In genomic region chr4:118772149-118773081, GRCh38 we compare ENCODE assay signal across 8 cellular contexts.
DNase-seq lines count a peak whose midpoint lies in the region; ATAC-seq, FAIRE-seq and TF ChIP-seq lines count a peak whose summit lies in the region.

No MANE protein-coding gene starts in this region.

- H3K27ac ChIP-seq in brain microvascular endothelial cell (no peak overlapping the region), keratinocyte (ENCODE audit: control insufficient read depth, insufficient read depth, low read length) (no peak overlapping the region), stomach smooth muscle (ENCODE audit: low read length) (peak overlapping the region; percentile 76)

- H3K9me1 ChIP-seq in keratinocyte (ENCODE audit: control insufficient read depth, extremely low read depth, insufficient read depth, low read length): no peaks in the 10 kb centered on the region

- H3K4me3 Mint-ChIP-seq in activated naive CD8-positive, alpha-beta T cell treated with anti-CD3 and anti-CD28 coated beads, Interleukin-2, amount 10 ng/mL, durations not matched to agents 7 days and 5 days: no peak overlapping the region
- H3K4me3 Mint-ChIP-seq in activated naive CD8-positive, alpha-beta T cell treated with anti-CD3 and anti-CD28 coated beads for 36 hours: no peak overlapping the region

- no peaks in the 10 kb centered on the region for H3K4me1 Mint-ChIP-seq in activated naive CD8-positive, alpha-beta T cell treated with anti-CD3 and anti-CD28 coated beads, Interleukin-2, amount 10 ng/mL, durations not matched to agents 7 days and 5 days
- H3K4me1 Mint-ChIP-seq in activated naive CD8-positive, alpha-beta T cell treated with anti-CD3 and anti-CD28 coated beads for 36 hours: no peaks in the 10 kb centered on the region

- dilution Hi-C loops in keratinocyte (cut with MboI; ENCODE audit: extremely low pct_ligation_motif_present, low sequenced_read_pairs): no loop called here

- intact Hi-C loops in posterior cingulate gyrus (cut with DNase I): loop anchor here (2.0 kb wide), 2 partner anchors 118 to 196 kb away; no protein-coding TSS in a partner anchor

- no peaks in the 10 kb centered on the region for H3K9me3 Mint-ChIP-seq in activated naive CD8-positive, alpha-beta T cell treated with anti-CD3 and anti-CD28 coated beads, Interleukin-2, amount 10 ng/mL, durations not matched to agents 7 days and 5 days
- no peaks in the 10 kb centered on the region for H3K9me3 Mint-ChIP-seq in activated naive CD8-positive, alpha-beta T cell treated with anti-CD3 and anti-CD28 coated beads for 36 hours

- POLR2A ChIA-PET in activated naive CD8-positive, alpha-beta T cell treated with anti-CD3 and anti-CD28 coated beads, Interleukin-2, amount 10 ng/mL, durations not matched to agents 7 days and 5 days (lab: Charles Lee): no interaction called here

- peak; percentile 63 for FAIRE-seq in keratinocyte (lab: Jason Lieb, UNC)

- H4K20me1 ChIP-seq in keratinocyte (ENCODE audit: control insufficient read depth, extremely low read depth, insufficient read depth, low read length): no peaks in the 10 kb centered on the region

- H3K27ac Mint-ChIP-seq in activated naive CD8-positive, alpha-beta T cell treated with anti-CD3 and anti-CD28 coated beads, Interleukin-2, amount 10 ng/mL, durations not matched to agents 7 days and 5 days: no peak overlapping the region
- no peak overlapping the region for H3K27ac Mint-ChIP-seq in activated naive CD8-positive, alpha-beta T cell treated with anti-CD3 and anti-CD28 coated beads for 36 hours

- no peak overlapping the region for H2AFZ ChIP-seq in keratinocyte (ENCODE audit: control insufficient read depth, low read length)

- peak; percentile 73 for ATAC-seq in activated naive CD8-positive, alpha-beta T cell treated with anti-CD3 and anti-CD28 coated beads, Interleukin-2, amount 10 ng/mL, durations not matched to agents 7 days and 5 days (ENCODE audit: low read depth)
- ATAC-seq in HG02884 (IDR thresholded peaks at IDR 0.05; ENCODE audit: unreplicated experiment): peak; percentile 76

- TF ChIP-seq CTCF in brain microvascular endothelial cell (IDR thresholded peaks at IDR 0.05; ENCODE audit: low read depth, low read length, missing control alignments): peak; percentile 33
- TF ChIP-seq CTCF in keratinocyte (optimal IDR thresholded peaks at IDR 0.05 in 1 of 3, IDR thresholded peaks at IDR 0.05 in 1 of 3, conservative IDR thresholded peaks at IDR 0.05 in 1 of 3; ENCODE audit: extremely low read depth in 1 of 3, insufficient read depth in 2 of 3, low read length in 3 of 3): peak in 1 of 3 experiments; percentile 27

- no peaks in the 10 kb centered on the region for H3K27me3 ChIP-seq in brain microvascular endothelial cell (replicated peaks)
- no peaks in the 10 kb centered on the region for H3K27me3 ChIP-seq in keratinocyte (ENCODE audit: control insufficient read depth, extremely low read depth, insufficient read depth, low read length)
- H3K27me3 ChIP-seq in stomach smooth muscle (ENCODE audit: control insufficient read depth in 1 of 2, insufficient read depth in 2 of 2, low read length in 2 of 2): no peaks in the 10 kb centered on the region

- DNase-seq in activated naive CD8-positive, alpha-beta T cell treated with anti-CD3 and anti-CD28 coated beads, Interleukin-2, amount 10 ng/mL, durations not matched to agents 7 days and 5 days: no peak
- DNase-seq in activated naive CD8-positive, alpha-beta T cell treated with anti-CD3 and anti-CD28 coated beads for 36 hours: no peak
- DNase-seq in NCI-H2196 (lab: John Stamatoyannopoulos, UW; ENCODE audit: unreplicated experiment): peak; percentile 16
- no peak for DNase-seq in brain microvascular endothelial cell
- no peak for DNase-seq in keratinocyte (ENCODE audit: low read depth, low spot score)
- no peak for DNase-seq in posterior cingulate gyrus

- peaks cover 2% of the 10 kb centered on the region for H3K36me3 Mint-ChIP-seq in activated naive CD8-positive, alpha-beta T cell treated with anti-CD3 and anti-CD28 coated beads, Interleukin-2, amount 10 ng/mL, durations not matched to agents 7 days and 5 days
- peaks cover 1% of the 10 kb centered on the region for H3K36me3 Mint-ChIP-seq in activated naive CD8-positive, alpha-beta T cell treated with anti-CD3 and anti-CD28 coated beads for 36 hours

- no peaks in the 10 kb centered on the region for H3K27me3 Mint-ChIP-seq in activated naive CD8-positive, alpha-beta T cell treated with anti-CD3 and anti-CD28 coated beads, Interleukin-2, amount 10 ng/mL, durations not matched to agents 7 days and 5 days
- H3K27me3 Mint-ChIP-seq in activated naive CD8-positive, alpha-beta T cell treated with anti-CD3 and anti-CD28 coated beads for 36 hours: no peaks in the 10 kb centered on the region

- peaks cover 26% of the 10 kb centered on the region for H3K36me3 ChIP-seq in brain microvascular endothelial cell (replicated peaks)
- no peaks in the 10 kb centered on the region for H3K36me3 ChIP-seq in keratinocyte (ENCODE audit: control insufficient read depth in 2 of 2, extremely low read depth in 1 of 2, insufficient read depth in 2 of 2, low read length in 2 of 2)
- H3K36me3 ChIP-seq in stomach smooth muscle (ENCODE audit: control insufficient read depth in 2 of 2, insufficient read depth in 2 of 2, low read length in 2 of 2): no peaks in the 10 kb centered on the region

- H3K4me1 ChIP-seq in keratinocyte (ENCODE audit: control insufficient read depth, extremely low read depth, insufficient read depth, low read length) (peaks cover 50% of the 10 kb centered on the region), stomach smooth muscle (ENCODE audit: control insufficient read depth, insufficient read depth, low read length) (peaks cover 29% of the 10 kb centered on the region)

- no peak overlapping the region for H3K4me2 ChIP-seq in keratinocyte (ENCODE audit: control insufficient read depth, extremely low read depth, insufficient read depth, low read depth, low read length)

- H3K9me3 ChIP-seq in keratinocyte (ENCODE audit: control insufficient read depth, low read depth, low read length) (no peaks in the 10 kb centered on the region), stomach smooth muscle (ENCODE audit: control insufficient read depth in 2 of 2, low read length in 2 of 2) (no peaks in the 10 kb centered on the region)

- no peaks in the 10 kb centered on the region for H3K79me2 ChIP-seq in keratinocyte (ENCODE audit: control insufficient read depth, insufficient read depth, low read length)

- H3K4me3 ChIP-seq in brain microvascular endothelial cell (ENCODE audit: low read depth, low read length) (no peak overlapping the region), keratinocyte (ENCODE audit: control insufficient read depth in 2 of 3, extremely low read depth in 1 of 3, insufficient read depth in 2 of 3, low read depth in 1 of 3, low read length in 3 of 3) (no peak overlapping the region), stomach smooth muscle (ENCODE audit: low read length in 2 of 2) (peak overlapping the region; percentile 49 to 61)

- H3K9ac ChIP-seq in keratinocyte (ENCODE audit: control insufficient read depth, extremely low read depth, insufficient read depth, low read length): no peak overlapping the region
- peak overlapping the region; percentile 13 to 44 for H3K9ac ChIP-seq in stomach smooth muscle (ENCODE audit: low read length in 2 of 2)

- in situ Hi-C loops in brain microvascular endothelial cell (cut with HindIII; ENCODE audit: low pct_ligation_motif_present, low sequenced_read_pairs): loop anchor here (25.0 kb wide), 1 partner anchor 190 kb away; no protein-coding TSS in a partner anchor

Comparison
In these comparisons a context has a peak if more than half of its experiments do, and no peak if none do; other contexts are left out.
1. H3K4me3 ChIP-seq: peak in stomach smooth muscle (2 of 2); none in brain microvascular endothelial cell (single experiment) and keratinocyte (0 of 3).